17 cellular contexts compared by ENCODE assay signal in genomic region chr17:1078062-1078711, GRCh38.
DNase-seq lines count a peak whose midpoint lies in the region; ATAC-seq and TF ChIP-seq lines count a peak whose summit lies in the region.
"Had no signal": no experiment of that assay in that cellular context is flagged by ENCODE, and none has a peak within 500 bp of the region (broad histone marks: within the 10 kb centered on the region; RNA-seq: fewer than 3 reads in every experiment).

No MANE protein-coding gene starts in this region.

- no peak overlapping the region for H2AFZ ChIP-seq in SK-N-SH (ENCODE audit: low read depth)
- H2AFZ ChIP-seq: hepatocyte had no signal

- peak overlapping the region in 4 of 5 experiments; percentile 90 to 97 (median 96) for H3K27ac Mint-ChIP-seq in brain
- no peak overlapping the region for H3K27ac Mint-ChIP-seq in nephron progenitor cell
- H3K27ac Mint-ChIP-seq: stimulated activated naive CD8-positive, alpha-beta T cell treated with anti-CD3 and anti-CD28 coated beads, Interleukin-15, Interleukin-2, amounts not matched to agents 100 ng/mL and 50 ng/mL, for 24 hours had no signal

- H3K27me3 Mint-ChIP-seq in brain (peaks cover 7% of the 10 kb centered on the region), nephron progenitor cell (ENCODE audit: low read depth, poor library complexity) (peaks cover 13% of the 10 kb centered on the region)
- H3K27me3 Mint-ChIP-seq: stimulated activated naive CD8-positive, alpha-beta T cell treated with anti-CD3 and anti-CD28 coated beads, Interleukin-15, Interleukin-2, amounts not matched to agents 100 ng/mL and 50 ng/mL, for 24 hours had no signal

- TF ChIP-seq CTCF in SK-N-SH (IDR thresholded peaks at IDR 0.05) (no peak), HEK293 (tag by site-specific recombination; IDR thresholded peaks at IDR 0.05) (no peak), brain (conservative IDR thresholded peaks at IDR 0.05) (no peak), nephron progenitor cell (IDR thresholded peaks at IDR 0.05) (no peak)

- peak; percentile 58 for DNase-seq in SK-N-SH
- DNase-seq in nephron progenitor cell: no peak
- DNase-seq in AG08396 (ENCODE audit: low spot score): no peak
- no peak for DNase-seq in HuH-7.5 (ENCODE audit: low spot score)
- DNase-seq: activated CD4-positive, alpha-beta T cell treated with anti-CD3 and anti-CD28 coated beads, Interleukin-2, amount 50 U/mL, for 1 hour; activated naive CD4-positive, alpha-beta T cell treated with Interleukin-2 at 50 U/mL for 16 hours; NCI-H1105 treated with DMSO at 0.1 percent for 48 hours; NCI-H226; upper lobe of right lung had no signal

- H3K4me1 Mint-ChIP-seq in brain (peaks cover 68% of the 10 kb centered on the region), nephron progenitor cell (peaks cover 50% of the 10 kb centered on the region)

- no peak for TF ChIP-seq EP300 in SK-N-SH (IDR thresholded peaks at IDR 0.05; ENCODE audit: borderline replicate concordance in 1 of 2, low read depth in 1 of 2, low read length in 1 of 2)

- CTCF ChIA-PET in SK-N-SH (lab: Yijun Ruan, JAX): interaction anchor here (0.9 to 2.8 kb wide), 4 partner anchors 10 to 109 kb away, joined by 3 to 13 read pairs (median 5); no protein-coding TSS in a partner anchor
- CTCF ChIA-PET in HEK293 (lab: Yijun Ruan, JAX): interaction anchor here (0.6 to 1.5 kb wide), 2 partner anchors 70 to 941 kb away, joined by 3 to 8 read pairs; no protein-coding TSS in a partner anchor

- H3K4me1 ChIP-seq in SK-N-SH (ENCODE audit: control insufficient read depth in 1 of 2, insufficient read depth in 2 of 2, low read depth in 1 of 2, low read length in 1 of 2): peaks cover 25 to 30% of the 10 kb centered on the region in 2 experiments; a peak in 3 of 4 replicates
- peaks cover 15% of the 10 kb centered on the region for H3K4me1 ChIP-seq in HEK293 (ENCODE audit: control insufficient read depth, insufficient read depth, low read length)

- no peak overlapping the region for H3K9ac ChIP-seq in SK-N-SH
- H3K9ac ChIP-seq: KMS-11 had no signal

- WGBS in SK-N-SH (ENCODE audit: low lambda C conversion rate): 89% methylated on average over 31 of the region's 37 CpGs

- H3F3A ChIP-seq in SK-N-SH (replicated peaks; ENCODE audit: insufficient read depth): peaks cover 20% of the 10 kb centered on the region

- H3K36me3 Mint-ChIP-seq in brain: peaks cover 20% of the 10 kb centered on the region
- peaks cover 27% of the 10 kb centered on the region for H3K36me3 Mint-ChIP-seq in nephron progenitor cell (ENCODE audit: low read depth)

- H3K36me3 ChIP-seq in SK-N-SH (replicated peaks in 1 of 2; ENCODE audit: control insufficient read depth in 1 of 2, insufficient read depth in 2 of 2, low read length in 1 of 2) (peaks cover 6 to 17% of the 10 kb centered on the region in 2 experiments), HEK293 (ENCODE audit: control insufficient read depth in 2 of 2, insufficient read depth in 1 of 2, low read length in 2 of 2) (peaks cover 3 to 38% of the 10 kb centered on the region in 2 experiments; a peak in 2 of 3 replicates)

- no peaks in the 10 kb centered on the region for H3K9me2 ChIP-seq in SK-N-SH

- H3K4me3 ChIP-seq in SK-N-SH (ENCODE audit: low read depth in 2 of 2, low read length in 1 of 2) (peak overlapping the region in 1 of 2 experiments; percentile 32; a peak in 2 of 4 replicates), HEK293 (ENCODE audit: low read depth, low read length) (no peak overlapping the region)
- H3K4me3 ChIP-seq: ascending aorta, hepatocyte, upper lobe of right lung had no signal

- H3K27me3 ChIP-seq in SK-N-SH (ENCODE audit: insufficient read depth): no peaks in the 10 kb centered on the region
- H3K27me3 ChIP-seq: ascending aorta, hepatocyte, upper lobe of right lung had no signal

- ATAC-seq in SK-N-SH treated with all-trans-retinoic acid at 6 μM for 48 hours (no peak), HG02623 (IDR thresholded peaks at IDR 0.05; ENCODE audit: unreplicated experiment) (no peak)
- ATAC-seq: upper lobe of right lung had no signal

- H3K9me3 Mint-ChIP-seq in brain (no peaks in the 10 kb centered on the region), nephron progenitor cell (no peaks in the 10 kb centered on the region)
- H3K9me3 Mint-ChIP-seq: stimulated activated naive CD8-positive, alpha-beta T cell treated with anti-CD3 and anti-CD28 coated beads, Interleukin-15, Interleukin-2, amounts not matched to agents 100 ng/mL and 50 ng/mL, for 24 hours had no signal

- peak overlapping the region; percentile 12 to 86 (median 57) for H3K4me3 Mint-ChIP-seq in brain
- H3K4me3 Mint-ChIP-seq in nephron progenitor cell: peak overlapping the region; percentile 74
- H3K4me3 Mint-ChIP-seq: stimulated activated naive CD8-positive, alpha-beta T cell treated with anti-CD3 and anti-CD28 coated beads, Interleukin-15, Interleukin-2, amounts not matched to agents 100 ng/mL and 50 ng/mL, for 24 hours had no signal

- POLR2A ChIA-PET in SK-N-SH (lab: Yijun Ruan, JAX) (interaction anchor here (0.6 to 1.0 kb wide), 2 partner anchors 18 to 84 kb away, joined by 3 read pairs; no protein-coding TSS in a partner anchor), HEK293 (lab: Yijun Ruan, JAX) (no interaction called here)

- peaks cover 20% of the 10 kb centered on the region for H4K20me1 ChIP-seq in SK-N-SH (ENCODE audit: insufficient read depth)

- H3K9me3 ChIP-seq in SK-N-SH: no peaks in the 10 kb centered on the region
- H3K9me3 ChIP-seq in HEK293 (ENCODE audit: control insufficient read depth, insufficient read depth, low read depth, low read length): no peaks in the 10 kb centered on the region
- H3K9me3 ChIP-seq: ascending aorta, upper lobe of right lung had no signal

- no peak overlapping the region for H3K4me2 ChIP-seq in SK-N-SH
- H3K4me2 ChIP-seq: hepatocyte, KMS-11 had no signal

- no peak for TF ChIP-seq RAD21 in SK-N-SH (IDR thresholded peaks at IDR 0.05; ENCODE audit: low read length)

- H3K27ac ChIP-seq in SK-N-SH (ENCODE audit: low read depth in 2 of 2, low read length in 1 of 2) (peak overlapping the region in 1 of 2 experiments; percentile 53; a peak in 2 of 4 replicates), HEK293 (ENCODE audit: extremely low read depth, low read depth, low read length) (no peak overlapping the region)
- H3K27ac ChIP-seq: ascending aorta, hepatocyte, KMS-11, upper lobe of right lung had no signal

- H3K79me2 ChIP-seq in SK-N-SH (ENCODE audit: insufficient read depth): no peaks in the 10 kb centered on the region; the same call in 1 of the 2 replicates
- H3K79me2 ChIP-seq: hepatocyte had no signal

TF ChIP-seq in SK-N-SH, 30 proteins besides CTCF, POLR2A, EP300 and RAD21 (continues in another document):
- TF ChIP-seq MEF2A (IDR thresholded peaks at IDR 0.05; ENCODE audit: borderline replicate concordance, low read depth): no peak
- no peak for TF ChIP-seq CHD2 (IDR thresholded peaks at IDR 0.05; ENCODE audit: low read length, partially characterized antibody)
- no peak for TF ChIP-seq RFX5 (IDR thresholded peaks at IDR 0.05; ENCODE audit: low read length)
- TF ChIP-seq FOSL2 (IDR thresholded peaks at IDR 0.05; ENCODE audit: borderline replicate concordance, low read depth): no peak

TF ChIP-seq in SK-N-SH treated with all-trans-retinoic acid at 6 μM for 48 hours, 23 proteins besides CTCF, POLR2A, EP300 and RAD21:
- no peak for TF ChIP-seq GLIS3 (CRISPR knock-in tag; IDR thresholded peaks at IDR 0.05)
- no peak for TF ChIP-seq ZC3H10 (CRISPR knock-in tag; IDR thresholded peaks at IDR 0.05)
- TF ChIP-seq ZNF70 (CRISPR knock-in tag; IDR thresholded peaks at IDR 0.05): no peak
- TF ChIP-seq CSDC2 (CRISPR knock-in tag; IDR thresholded peaks at IDR 0.05): no peak
- no peak for TF ChIP-seq SNAI2 (CRISPR knock-in tag; IDR thresholded peaks at IDR 0.05)

TF ChIP-seq in HEK293, 187 proteins besides CTCF, POLR2A, EP300 and RAD21:
- TF ChIP-seq ZEB2 (tag by site-specific recombination; IDR thresholded peaks at IDR 0.05) (0 out of 2 replicates have a peak, but pooled peaks have one; percentile 8), ATF2 (tag by site-specific recombination; IDR thresholded peaks at IDR 0.05; ENCODE audit: low read depth) (no peak), KLF9 (tag by site-specific recombination; IDR thresholded peaks at IDR 0.05; ENCODE audit: low read depth) (peak; percentile 33; the same call in 1 of the 2 replicates), KLF7 (tag by site-specific recombination; IDR thresholded peaks at IDR 0.05; ENCODE audit: borderline replicate concordance) (no peak), ZBTB10 (tag by site-specific recombination; IDR thresholded peaks at IDR 0.05) (no peak)
